Comparison of ENCODE assay signal across 1 cellular context in genomic region chr6:83859410-83860346, GRCh38.
TF ChIP-seq lines count a peak whose summit lies in the region.

A gene with protein sequence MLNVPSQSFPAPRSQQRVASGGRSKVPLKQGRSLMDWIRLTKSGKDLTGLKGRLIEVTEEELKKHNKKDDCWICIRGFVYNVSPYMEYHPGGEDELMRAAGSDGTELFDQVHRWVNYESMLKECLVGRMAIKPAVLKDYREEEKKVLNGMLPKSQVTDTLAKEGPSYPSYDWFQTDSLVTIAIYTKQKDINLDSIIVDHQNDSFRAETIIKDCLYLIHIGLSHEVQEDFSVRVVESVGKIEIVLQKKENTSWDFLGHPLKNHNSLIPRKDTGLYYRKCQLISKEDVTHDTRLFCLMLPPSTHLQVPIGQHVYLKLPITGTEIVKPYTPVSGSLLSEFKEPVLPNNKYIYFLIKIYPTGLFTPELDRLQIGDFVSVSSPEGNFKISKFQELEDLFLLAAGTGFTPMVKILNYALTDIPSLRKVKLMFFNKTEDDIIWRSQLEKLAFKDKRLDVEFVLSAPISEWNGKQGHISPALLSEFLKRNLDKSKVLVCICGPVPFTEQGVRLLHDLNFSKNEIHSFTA (plus strand): TSS chr6:83859689. CDS start chr6:83859783, 94 bp downstream.

TF ChIP-seq in HEK293, 187 proteins besides CTCF, POLR2A, EP300 and RAD21 (continued from another document and continues in another):
- TF ChIP-seq KLF17 (tag by site-specific recombination; IDR thresholded peaks at IDR 0.05), result peak; percentile 83
- peak; percentile 89; the same call in 1 of the 2 replicates for TF ChIP-seq KLF8 (tag by site-specific recombination; IDR thresholded peaks at IDR 0.05)
- TF ChIP-seq ZEB2 (tag by site-specific recombination; IDR thresholded peaks at IDR 0.05), result peak; percentile 81; the same call in 1 of the 2 replicates
- peak; percentile 89 for TF ChIP-seq GLIS2 (tag by site-specific recombination; IDR thresholded peaks at IDR 0.05)
- TF ChIP-seq ZBTB11 (tag by site-specific recombination; conservative IDR thresholded peaks at IDR 0.05; ENCODE audit: low read depth), result peak; percentile 67
- TF ChIP-seq ZSCAN30 (tag by site-specific recombination; IDR thresholded peaks at IDR 0.05), result 0 out of 2 replicates have a peak, but pooled peaks have one; percentile 51
- TF ChIP-seq ZBTB8A (tag by site-specific recombination; IDR thresholded peaks at IDR 0.05), result peak; percentile 18; the same call in 1 of the 2 replicates
- TF ChIP-seq ZIC2 (tag by site-specific recombination; IDR thresholded peaks at IDR 0.05), result peak; percentile 64
- TF ChIP-seq ZNF548 (tag by site-specific recombination; IDR thresholded peaks at IDR 0.05), result no peak
- TF ChIP-seq ZNF350 (tag by site-specific recombination; IDR thresholded peaks at IDR 0.05), result no peak
- TF ChIP-seq ZNF501 (tag by site-specific recombination; IDR thresholded peaks at IDR 0.05), result peak; percentile 94
- TF ChIP-seq BCL11B (tag by site-specific recombination; IDR thresholded peaks at IDR 0.05; ENCODE audit: low read depth), result peak; percentile 86
- TF ChIP-seq ZNF2 (tag by site-specific recombination; IDR thresholded peaks at IDR 0.05), result peak; percentile 76
- TF ChIP-seq ZNF341 (tag by site-specific recombination; IDR thresholded peaks at IDR 0.05; ENCODE audit: low read depth), result peak; percentile 96
- peak; percentile 41; the same call in 1 of the 2 replicates for TF ChIP-seq MZF1 (tag by site-specific recombination; IDR thresholded peaks at IDR 0.05; ENCODE audit: borderline replicate concordance)
- peak; percentile 95 for TF ChIP-seq ZXDB (tag by site-specific recombination; IDR thresholded peaks at IDR 0.05)
- TF ChIP-seq, protein P1, sequence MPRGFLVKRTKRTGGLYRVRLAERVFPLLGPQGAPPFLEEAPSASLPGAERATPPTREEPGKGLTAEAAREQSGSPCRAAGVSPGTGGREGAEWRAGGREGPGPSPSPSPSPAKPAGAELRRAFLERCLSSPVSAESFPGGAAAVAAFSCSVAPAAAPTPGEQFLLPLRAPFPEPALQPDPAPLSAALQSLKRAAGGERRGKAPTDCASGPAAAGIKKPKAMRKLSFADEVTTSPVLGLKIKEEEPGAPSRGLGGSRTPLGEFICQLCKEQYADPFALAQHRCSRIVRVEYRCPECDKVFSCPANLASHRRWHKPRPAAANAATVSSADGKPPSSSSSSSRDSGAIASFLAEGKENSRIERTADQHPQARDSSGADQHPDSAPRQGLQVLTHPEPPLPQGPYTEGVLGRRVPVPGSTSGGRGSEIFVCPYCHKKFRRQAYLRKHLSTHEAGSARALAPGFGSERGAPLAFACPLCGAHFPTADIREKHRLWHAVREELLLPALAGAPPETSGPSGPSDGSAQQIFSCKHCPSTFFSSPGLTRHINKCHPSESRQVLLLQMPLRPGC (tag by site-specific recombination; IDR thresholded peaks at IDR 0.05), result peak; percentile 80; the same call in 1 of the 2 replicates
- peak; percentile 92; the same call in 1 of the 2 replicates for TF ChIP-seq PBX3 (CRISPR knock-in tag; IDR thresholded peaks at IDR 0.05)
- peak; percentile 30; the same call in 1 of the 2 replicates for TF ChIP-seq ZNF423 (tag by site-specific recombination; IDR thresholded peaks at IDR 0.05)
- TF ChIP-seq ZNF639 (tag by site-specific recombination; IDR thresholded peaks at IDR 0.05), result peak; percentile 39; the same call in 1 of the 2 replicates
- TF ChIP-seq, protein P2, sequence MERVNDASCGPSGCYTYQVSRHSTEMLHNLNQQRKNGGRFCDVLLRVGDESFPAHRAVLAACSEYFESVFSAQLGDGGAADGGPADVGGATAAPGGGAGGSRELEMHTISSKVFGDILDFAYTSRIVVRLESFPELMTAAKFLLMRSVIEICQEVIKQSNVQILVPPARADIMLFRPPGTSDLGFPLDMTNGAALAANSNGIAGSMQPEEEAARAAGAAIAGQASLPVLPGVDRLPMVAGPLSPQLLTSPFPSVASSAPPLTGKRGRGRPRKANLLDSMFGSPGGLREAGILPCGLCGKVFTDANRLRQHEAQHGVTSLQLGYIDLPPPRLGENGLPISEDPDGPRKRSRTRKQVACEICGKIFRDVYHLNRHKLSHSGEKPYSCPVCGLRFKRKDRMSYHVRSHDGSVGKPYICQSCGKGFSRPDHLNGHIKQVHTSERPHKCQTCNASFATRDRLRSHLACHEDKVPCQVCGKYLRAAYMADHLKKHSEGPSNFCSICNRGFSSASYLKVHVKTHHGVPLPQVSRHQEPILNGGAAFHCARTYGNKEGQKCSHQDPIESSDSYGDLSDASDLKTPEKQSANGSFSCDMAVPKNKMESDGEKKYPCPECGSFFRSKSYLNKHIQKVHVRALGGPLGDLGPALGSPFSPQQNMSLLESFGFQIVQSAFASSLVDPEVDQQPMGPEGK (tag by site-specific recombination; IDR thresholded peaks at IDR 0.05), result peak; percentile 94
- 0 out of 2 replicates have a peak, but pooled peaks have one; percentile 25 for TF ChIP-seq ZNF792 (tag by site-specific recombination; IDR thresholded peaks at IDR 0.05)
- peak; percentile 95 for TF ChIP-seq ZBTB20 (tag by site-specific recombination; IDR thresholded peaks at IDR 0.05)
- peak; percentile 15; the same call in 1 of the 2 replicates for TF ChIP-seq ZNF146 (tag by site-specific recombination; IDR thresholded peaks at IDR 0.05)
- TF ChIP-seq GLI4 (tag by site-specific recombination; IDR thresholded peaks at IDR 0.05), result 0 out of 2 replicates have a peak, but pooled peaks have one; percentile 50
- no peak for TF ChIP-seq ZNF133 (tag by site-specific recombination; IDR thresholded peaks at IDR 0.05)
- peak; percentile 100 for TF ChIP-seq ZBTB48 (tag by site-specific recombination; IDR thresholded peaks at IDR 0.05)
- peak; percentile 34 for TF ChIP-seq ZBTB26 (tag by site-specific recombination; optimal IDR thresholded peaks at IDR 0.05)
- TF ChIP-seq KLF16 (tag by site-specific recombination; IDR thresholded peaks at IDR 0.05), result peak; percentile 90
- TF ChIP-seq ZNF660 (tag by site-specific recombination; IDR thresholded peaks at IDR 0.05), result peak; percentile 65
- TF ChIP-seq ZBTB21 (tag by site-specific recombination; IDR thresholded peaks at IDR 0.05), result peak; percentile 75
- peak; percentile 67 for TF ChIP-seq KLF7 (tag by site-specific recombination; IDR thresholded peaks at IDR 0.05; ENCODE audit: borderline replicate concordance)
- TF ChIP-seq ZNF561 (tag by site-specific recombination; IDR thresholded peaks at IDR 0.05; ENCODE audit: borderline replicate concordance), result peak; percentile 89; the same call in 1 of the 2 replicates
- TF ChIP-seq, protein P3, sequence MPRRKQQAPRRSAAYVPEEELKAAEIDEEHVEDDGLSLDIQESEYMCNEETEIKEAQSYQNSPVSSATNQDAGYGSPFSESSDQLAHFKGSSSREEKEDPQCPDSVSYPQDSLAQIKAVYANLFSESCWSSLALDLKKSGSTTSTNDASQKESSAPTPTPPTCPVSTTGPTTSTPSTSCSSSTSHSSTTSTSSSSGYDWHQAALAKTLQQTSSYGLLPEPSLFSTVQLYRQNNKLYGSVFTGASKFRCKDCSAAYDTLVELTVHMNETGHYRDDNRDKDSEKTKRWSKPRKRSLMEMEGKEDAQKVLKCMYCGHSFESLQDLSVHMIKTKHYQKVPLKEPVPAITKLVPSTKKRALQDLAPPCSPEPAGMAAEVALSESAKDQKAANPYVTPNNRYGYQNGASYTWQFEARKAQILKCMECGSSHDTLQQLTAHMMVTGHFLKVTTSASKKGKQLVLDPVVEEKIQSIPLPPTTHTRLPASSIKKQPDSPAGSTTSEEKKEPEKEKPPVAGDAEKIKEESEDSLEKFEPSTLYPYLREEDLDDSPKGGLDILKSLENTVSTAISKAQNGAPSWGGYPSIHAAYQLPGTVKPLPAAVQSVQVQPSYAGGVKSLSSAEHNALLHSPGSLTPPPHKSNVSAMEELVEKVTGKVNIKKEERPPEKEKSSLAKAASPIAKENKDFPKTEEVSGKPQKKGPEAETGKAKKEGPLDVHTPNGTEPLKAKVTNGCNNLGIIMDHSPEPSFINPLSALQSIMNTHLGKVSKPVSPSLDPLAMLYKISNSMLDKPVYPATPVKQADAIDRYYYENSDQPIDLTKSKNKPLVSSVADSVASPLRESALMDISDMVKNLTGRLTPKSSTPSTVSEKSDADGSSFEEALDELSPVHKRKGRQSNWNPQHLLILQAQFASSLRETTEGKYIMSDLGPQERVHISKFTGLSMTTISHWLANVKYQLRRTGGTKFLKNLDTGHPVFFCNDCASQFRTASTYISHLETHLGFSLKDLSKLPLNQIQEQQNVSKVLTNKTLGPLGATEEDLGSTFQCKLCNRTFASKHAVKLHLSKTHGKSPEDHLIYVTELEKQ (tag by site-specific recombination; IDR thresholded peaks at IDR 0.05; ENCODE audit: borderline replicate concordance), result no peak
